Comparison of ENCODE assay signal across 22 cellular contexts in genomic region chr11:44835979-44836378, GRCh38.
"Had no signal": no experiment of that assay in that cellular context is flagged by ENCODE, and none has a peak within 500 bp of the region (broad histone marks: within the 10 kb centered on the region; RNA-seq: fewer than 3 reads in every experiment).

No MANE protein-coding gene starts in this region.

- H3K27ac ChIP-seq: left lung, parathyroid adenoma had no signal

- ATAC-seq: activated T-cell treated with anti-CD3 and anti-CD28 coated beads, Interleukin-2, amount 50 U/mL, for 4 hours; left lung; sciatic nerve had no signal

- H3K27me3 ChIP-seq: left lung had no signal

- FAIRE-seq: islet of Langerhans had no signal

- H3K9me3 Mint-ChIP-seq: activated T-cell treated with anti-CD3 and anti-CD28 coated beads, Interleukin-2, amount 50 U/mL, for 4 hours; activated T-helper 2 cell treated with anti-CD3 and anti-CD28 coated beads, Interferon-gamma antibody, Interleukin-2, Interleukin-4, amounts not matched to agents 10 μg/mL and 5 μg/mL and 100 μg/mL, durations not matched to agents 14 hours and 24 hours and 36 hours had no signal

- H3K9me3 ChIP-seq: left lung had no signal

- H3K4me3 ChIP-seq: left lung, smooth muscle cell had no signal

- H3K4me1 Mint-ChIP-seq: activated naive CD8-positive, alpha-beta T cell treated with anti-CD3 and anti-CD28 coated beads, Interleukin-2, amount 10 ng/mL, durations not matched to agents 7 days and 5 days had no signal

- H3K4me1 ChIP-seq: parathyroid adenoma had no signal

- H3K4me3 Mint-ChIP-seq: activated naive CD8-positive, alpha-beta T cell treated with anti-CD3 and anti-CD28 coated beads, Interleukin-2, amount 10 ng/mL, durations not matched to agents 7 days and 5 days; activated T-cell treated with anti-CD3 and anti-CD28 coated beads, Interleukin-2, amount 50 U/mL, for 4 hours; nephron progenitor cell had no signal

- DNase-seq: activated CD8-positive, alpha-beta memory T cell treated with anti-CD3 and anti-CD28 coated beads, Interleukin-2, amount 50 U/mL, for 48 hours; activated naive CD4-positive, alpha-beta T cell; activated naive CD8-positive, alpha-beta T cell treated with anti-CD3 and anti-CD28 coated beads, Interleukin-2, amount 10 ng/mL, durations not matched to agents 7 days and 5 days; activated T-cell treated with anti-CD3 and anti-CD28 coated beads, Interleukin-2, amount 50 U/mL, for 4 hours; amniotic stem cell; cerebellar nuclear complex; cortex of kidney; foreskin melanocyte; left lung; nephron progenitor cell; nucleus accumbens; stimulated activated CD4-positive, alpha-beta T cell treated with anti-CD3 and anti-CD28 coated beads, Interleukin-15, amount 100 ng/mL, for 24 hours; stimulated activated CD4-positive, alpha-beta T cell treated with anti-CD3 and anti-CD28 coated beads, Interleukin-2, amount 100 ng/mL, for 48 hours; stimulated activated CD8-positive, alpha-beta memory T cell treated with anti-CD3 and anti-CD28 coated beads, Interleukin-4, amount 100 ng/mL, for 48 hours; stimulated activated naive CD4-positive, alpha-beta T cell treated with Interleukin-2 at 50 U/mL for 16 hours; T-helper 1 cell; T-helper 9 cell had no signal

- H3K36me3 ChIP-seq: left lung had no signal

- H3K27ac Mint-ChIP-seq: activated naive CD8-positive, alpha-beta T cell treated with anti-CD3 and anti-CD28 coated beads, Interleukin-2, amount 10 ng/mL, durations not matched to agents 7 days and 5 days; activated T-helper 2 cell treated with anti-CD3 and anti-CD28 coated beads, Interferon-gamma antibody, Interleukin-2, Interleukin-4, amounts not matched to agents 10 μg/mL and 5 μg/mL and 100 μg/mL, durations not matched to agents 14 hours and 24 hours and 36 hours; nephron progenitor cell had no signal
